ENCODE assay signal across 9 cellular contexts in genomic region chr2:79512442-79513401, GRCh38. TPM values are rescaled to one million over a fixed set of nuclear protein-coding genes. Genes with fewer than 3 reads are reported as not detected.
DNase-seq lines count a peak whose midpoint lies in the region; ATAC-seq lines count a peak whose summit lies in the region.
"Had no signal": no experiment of that assay in that cellular context is flagged by ENCODE, and none has a peak within 500 bp of the region (broad histone marks: within the 10 kb centered on the region; RNA-seq: fewer than 3 reads in every experiment).

TSS of gene CTNNA2 (plus strand) at chr2:79513051.

- H3K4me3 ChIP-seq in NT2/D1 (ENCODE audit: insufficient read length, low read depth) (peak within 1 kb of the TSS; percentile 53), thymus (ENCODE audit: low read length) (peak within 1 kb of the TSS; percentile 35)
- H3K4me3 ChIP-seq: BLaER1 had no signal

- H3K27me3 ChIP-seq in NT2/D1 (ENCODE audit: insufficient read depth, insufficient read length) = peaks cover 7% of the 10 kb centered on the region
- H3K27me3 ChIP-seq in thymus (ENCODE audit: control insufficient read depth, insufficient read depth) = no peaks in the 10 kb centered on the region
- H3K27me3 ChIP-seq: BLaER1 had no signal

- H3K27me3 Mint-ChIP-seq in activated CD4-positive, alpha-beta T cell treated with anti-CD3 and anti-CD28 coated beads, Interleukin-2, amount 10 ng/mL, durations not matched to agents 7 days and 5 days = peaks cover 9% of the 10 kb centered on the region

- CTCF ChIA-PET in activated CD4-positive, alpha-beta T cell treated with anti-CD3 and anti-CD28 coated beads, Interleukin-2, amount 10 ng/mL, durations not matched to agents 7 days and 5 days (lab: Charles Lee) = no interaction called here

- POLR2A ChIA-PET in activated CD4-positive, alpha-beta T cell treated with anti-CD3 and anti-CD28 coated beads, Interleukin-2, amount 10 ng/mL, durations not matched to agents 7 days and 5 days (lab: Charles Lee) = no interaction called here

- H3K4me1 Mint-ChIP-seq in activated CD4-positive, alpha-beta T cell treated with anti-CD3 and anti-CD28 coated beads, Interleukin-2, amount 10 ng/mL, durations not matched to agents 7 days and 5 days = peaks cover 5% of the 10 kb centered on the region

- H3K4me1 ChIP-seq in NT2/D1 (ENCODE audit: insufficient read depth, insufficient read length) = peaks cover 2% of the 10 kb centered on the region
- no peaks in the 10 kb centered on the region for H3K4me1 ChIP-seq in thymus (ENCODE audit: control insufficient read depth, insufficient read depth, low read length)
- H3K4me1 ChIP-seq: BLaER1 had no signal

- peak; percentile 58 for ATAC-seq in HG03565 (IDR thresholded peaks at IDR 0.05; ENCODE audit: unreplicated experiment)

- peak; percentile 6 for DNase-seq in activated CD4-positive, alpha-beta T cell treated with anti-CD3 and anti-CD28 coated beads, Interleukin-2, amount 10 ng/mL, durations not matched to agents 7 days and 5 days
- DNase-seq in activated CD4-positive, alpha-beta T cell treated with anti-CD3 and anti-CD28 coated beads for 4 hours = no peak
- DNase-seq in NT2/D1 (ENCODE audit: low read depth, low spot score) (peak; percentile 83), dermis blood vessel endothelial cell (peak; percentile 32), medulla oblongata (ENCODE audit: extremely low spot score) (peak; percentile 80)
- DNase-seq in effector CD4-positive, alpha-beta T cell = no peak

- no peak within 1 kb of the TSS for H3K27ac ChIP-seq in thymus (ENCODE audit: low read depth)
- H3K27ac ChIP-seq: BLaER1 had no signal

- no peak within 1 kb of the TSS for H3K27ac Mint-ChIP-seq in activated CD4-positive, alpha-beta T cell treated with anti-CD3 and anti-CD28 coated beads, Interleukin-2, amount 10 ng/mL, durations not matched to agents 7 days and 5 days

- peak within 1 kb of the TSS; percentile 56 for H3K9ac ChIP-seq in NT2/D1 (ENCODE audit: insufficient read length, low read depth)
- H3K9ac ChIP-seq: BLaER1 had no signal

- H3K9me3 ChIP-seq in NT2/D1 (ENCODE audit: insufficient read depth, low read length) = no peaks in the 10 kb centered on the region
- H3K9me3 ChIP-seq in thymus (ENCODE audit: control insufficient read depth) = no peaks in the 10 kb centered on the region

- H3K36me3 ChIP-seq in NT2/D1 (ENCODE audit: insufficient read depth, insufficient read length, low read length) (no peaks in the 10 kb centered on the region), thymus (ENCODE audit: control insufficient read depth, insufficient read depth) (no peaks in the 10 kb centered on the region)
- H3K36me3 ChIP-seq: BLaER1 had no signal

- peak within 1 kb of the TSS; percentile 20 for H3K4me3 Mint-ChIP-seq in activated CD4-positive, alpha-beta T cell treated with anti-CD3 and anti-CD28 coated beads, Interleukin-2, amount 10 ng/mL, durations not matched to agents 7 days and 5 days

- 4% methylated on average over 87 of the region's 87 CpGs for WGBS in thymus

- H3K36me3 Mint-ChIP-seq in activated CD4-positive, alpha-beta T cell treated with anti-CD3 and anti-CD28 coated beads, Interleukin-2, amount 10 ng/mL, durations not matched to agents 7 days and 5 days (ENCODE audit: low read depth) = no peaks in the 10 kb centered on the region

- peaks cover 7% of the 10 kb centered on the region for H3K9me3 Mint-ChIP-seq in activated CD4-positive, alpha-beta T cell treated with anti-CD3 and anti-CD28 coated beads, Interleukin-2, amount 10 ng/mL, durations not matched to agents 7 days and 5 days

RNA-seq across cellular contexts. Expression of gene CTNNA2, which starts in this region (rescaled TPM):
- not detected for total RNA-seq in activated CD4-positive, alpha-beta T cell treated with anti-CD3 and anti-CD28 coated beads, Interleukin-2, amount 10 ng/mL, durations not matched to agents 7 days and 5 days
- not detected in 2 replicates for total RNA-seq in dermis blood vessel endothelial cell
- polyA plus RNA-seq in thymus = 0.16 TPM

Comparison
In these comparisons a context has a peak if more than half of its experiments do, and no peak if none do; other contexts are left out.
1. Peak in DNase-seq in activated CD4-positive, alpha-beta T cell treated with anti-CD3 and anti-CD28 coated beads, Interleukin-2, amount 10 ng/mL, durations not matched to agents 7 days and 5 days; RNA of the gene not detected or under 1 TPM.
2. Peak in DNase-seq in dermis blood vessel endothelial cell; RNA of the gene not detected or under 1 TPM.
3. DNase-seq: peak in NT2/D1 (single experiment) and medulla oblongata (single experiment); none in activated CD4-positive, alpha-beta T cell treated with anti-CD3 and anti-CD28 coated beads for 4 hours (0 of 2) and effector CD4-positive, alpha-beta T cell (single experiment).